19 cellular contexts compared by ENCODE assay signal in genomic region chr18:41579185-41579584, GRCh38.
DNase-seq lines count a peak whose midpoint lies in the region; ATAC-seq, FAIRE-seq and TF ChIP-seq lines count a peak whose summit lies in the region.
"Had no signal": no experiment of that assay in that cellular context is flagged by ENCODE, and none has a peak within 500 bp of the region (broad histone marks: within the 10 kb centered on the region; RNA-seq: fewer than 3 reads in every experiment).

No MANE protein-coding gene starts in this region.

- H3K4me1 ChIP-seq in HepG2 (ENCODE audit: insufficient read depth, low read length) = no peaks in the 10 kb centered on the region
- H3K4me1 ChIP-seq in neural progenitor cell = peaks cover 31% of the 10 kb centered on the region

- FAIRE-seq in HepG2 (lab: Jason Lieb, UNC) = no peak
- FAIRE-seq: A204.1, GM12892, GM19239 had no signal

- H3K4me3 ChIP-seq in HepG2 (replicated peaks in 1 of 3; ENCODE audit: insufficient read depth in 1 of 3, low read depth in 2 of 3, low read length in 3 of 3) (no peak overlapping the region), neural progenitor cell (no peak overlapping the region)

- TF ChIP-seq EP300 in HepG2 (IDR thresholded peaks at IDR 0.05; ENCODE audit: low read depth in 2 of 2, low read length in 2 of 2) = no peak
- no peak for TF ChIP-seq EP300 in HepG2 (CRISPR knock-in tag; IDR thresholded peaks at IDR 0.05; ENCODE audit: borderline replicate concordance)

- peaks cover 46% of the 10 kb centered on the region for H3K4me1 Mint-ChIP-seq in neural progenitor cell
- H3K4me1 Mint-ChIP-seq: B cell had no signal

- no peaks in the 10 kb centered on the region; a peak in 1 of 5 replicates for H3K27me3 ChIP-seq in HepG2 (ENCODE audit: control insufficient read depth in 1 of 2, insufficient read depth in 2 of 2, low read length in 2 of 2)
- no peaks in the 10 kb centered on the region for H3K27me3 ChIP-seq in neural progenitor cell

- no peak for TF ChIP-seq CTCF in HepG2 (CRISPR knock-in tag; IDR thresholded peaks at IDR 0.05)
- TF ChIP-seq CTCF in neural progenitor cell (IDR thresholded peaks at IDR 0.05) = no peak

- H3K9me3 ChIP-seq in HepG2 (ENCODE audit: low read length) (no peaks in the 10 kb centered on the region), neural progenitor cell (ENCODE audit: low read depth) (no peaks in the 10 kb centered on the region)

- CTCF ChIA-PET in HepG2 (lab: Yijun Ruan, JAX; ENCODE audit: low intra/inter-chr PET ratio, low total read pairs) = no interaction called here

- no peaks in the 10 kb centered on the region for H3K27me3 Mint-ChIP-seq in neural progenitor cell (ENCODE audit: insufficient read depth, low read depth)
- H3K27me3 Mint-ChIP-seq: B cell; CD4-positive, alpha-beta T cell had no signal

- H3K27ac ChIP-seq in HepG2 (ENCODE audit: extremely low read length, insufficient read depth, low read length) (no peak overlapping the region), neural progenitor cell (no peak overlapping the region)

- in situ Hi-C loops in HepG2 (cut with HindIII; ENCODE audit: extremely low pct_ligation_motif_present, low pct_unique_long_range_greater_than_20kb) = no loop called here

- peaks cover 2% of the 10 kb centered on the region for H3K9me3 Mint-ChIP-seq in neural progenitor cell
- H3K9me3 Mint-ChIP-seq: CD4-positive, alpha-beta T cell; H9 had no signal

- H3K4me3 Mint-ChIP-seq in neural progenitor cell = no peak overlapping the region
- H3K4me3 Mint-ChIP-seq: B cell; CD4-positive, alpha-beta T cell; H9 had no signal

- H4K20me1 ChIP-seq in HepG2 (ENCODE audit: insufficient read depth, low read length) = no peaks in the 10 kb centered on the region
- no peaks in the 10 kb centered on the region for H4K20me1 ChIP-seq in neural progenitor cell (ENCODE audit: low read depth)

- H3K9ac ChIP-seq in HepG2 (ENCODE audit: insufficient read depth, low read depth, low read length) (no peak overlapping the region), neural progenitor cell (no peak overlapping the region)

- peaks cover 8% of the 10 kb centered on the region for H3K36me3 Mint-ChIP-seq in neural progenitor cell

- H3K79me2 ChIP-seq in HepG2 (ENCODE audit: insufficient read depth, low read length) (no peaks in the 10 kb centered on the region), neural progenitor cell (ENCODE audit: low read depth) (no peaks in the 10 kb centered on the region)

- POLR2A ChIA-PET in HepG2 (lab: Yijun Ruan, JAX) = no interaction called here

- no peak for TF ChIP-seq POLR2A in HepG2 (IDR thresholded peaks at IDR 0.05; ENCODE audit: insufficient read depth in 1 of 2, low read depth in 2 of 2, low read length in 2 of 2)

- no TSS peak for BruUV-seq in HepG2 (replicated peaks; lab: Mats Ljungman, UMichigan)

- DNase-seq in ELR (ENCODE audit: low read depth) (peak; percentile 4), amniotic epithelial cell (ENCODE audit: low read depth) (peak; percentile 52), HepG2 (ENCODE audit: low spot score) (peak; percentile 0), neural progenitor cell (ENCODE audit: low spot score) (no peak), COR-L47 (lab: John Stamatoyannopoulos, UW) (no peak), nucleus accumbens (lab: John Stamatoyannopoulos, UW) (no peak), SK-N-DZ (ENCODE audit: low spot score) (no peak)
- DNase-seq: C1 segment of cervical spinal cord; CD4-positive, alpha-beta T cell; DMS153; DMS79 treated with DMSO at 0.1 percent for 48 hours; EL; GDM1; GOT3; H9 had no signal

- H3K4me2 ChIP-seq in HepG2 (ENCODE audit: low read depth, low read length) (no peak overlapping the region), neural progenitor cell (no peak overlapping the region)

- intact Hi-C loops in HepG2 (cut with micrococcal nuclease; ENCODE audit: unreplicated experiment) = no loop called here

- H3K27ac Mint-ChIP-seq in neural progenitor cell = peak overlapping the region; percentile 0
- H3K27ac Mint-ChIP-seq: B cell; CD4-positive, alpha-beta T cell had no signal

- peak; percentile 70 for ATAC-seq in HepG2

- no peak for TF ChIP-seq RAD21 in HepG2 (CRISPR knock-in tag; IDR thresholded peaks at IDR 0.05)

- H2AFZ ChIP-seq in HepG2 (ENCODE audit: low read length) (no peak overlapping the region), neural progenitor cell (replicated peaks) (no peak overlapping the region)

- H3F3A ChIP-seq in neural progenitor cell (ENCODE audit: low read depth) = peaks cover 10% of the 10 kb centered on the region

- 0% methylated on average over 1 of the region's 1 CpG for WGBS in HepG2 (ENCODE audit: low lambda C conversion rate)

- H3K36me3 ChIP-seq in HepG2 (replicated peaks in 1 of 2; ENCODE audit: control insufficient read depth in 1 of 2, insufficient read depth in 2 of 2, low read length in 2 of 2) (no peaks in the 10 kb centered on the region), neural progenitor cell (peaks cover 5% of the 10 kb centered on the region)

TF ChIP-seq in HepG2, 621 proteins besides CTCF, POLR2A, EP300 and RAD21:
- TF ChIP-seq ZFP36L2 (CRISPR knock-in tag; IDR thresholded peaks at IDR 0.05) (no peak), HNF4A (CRISPR knock-in tag; IDR thresholded peaks at IDR 0.05) (0 out of 2 replicates have a peak, but pooled peaks have one; percentile 6), MXI1 (IDR thresholded peaks at IDR 0.05; ENCODE audit: borderline replicate concordance, low read depth, low read length) (no peak), YY1 (IDR thresholded peaks at IDR 0.05; ENCODE audit: insufficient read depth, insufficient replicate concordance, low read depth, low read length) (no peak)
TF ChIP-seq in HepG2: peak in this region for 1.

Comparison
In these comparisons a context has a peak if more than half of its experiments do, and no peak if none do; other contexts are left out.
1. DNase-seq: peak in ELR (single experiment), amniotic epithelial cell (single experiment) and HepG2 (single experiment); none in neural progenitor cell (single experiment), COR-L47 (single experiment), nucleus accumbens (0 of 56) and SK-N-DZ (single experiment).